9 cellular contexts compared by ENCODE assay signal in genomic region chr3:168249048-168249538, GRCh38.
DNase-seq lines count a peak whose midpoint lies in the region; ATAC-seq, FAIRE-seq and TF ChIP-seq lines count a peak whose summit lies in the region.
"Had no signal": no experiment of that assay in that cellular context is flagged by ENCODE, and none has a peak within 500 bp of the region (broad histone marks: within the 10 kb centered on the region; RNA-seq: fewer than 3 reads in every experiment).

No MANE protein-coding gene starts in this region.

- no peaks in the 10 kb centered on the region for H4K20me1 ChIP-seq in GM12878 (ENCODE audit: control insufficient read depth, insufficient read depth)

- H3K9ac ChIP-seq in HUES48 (ENCODE audit: low read depth, low read length) (no peak overlapping the region; the same call in 1 of the 2 replicates), GM12878 (ENCODE audit: control insufficient read depth, insufficient read depth, low read length) (peak overlapping the region; percentile 45; the same call in 1 of the 2 replicates)

- ATAC-seq in GM19351 (IDR thresholded peaks at IDR 0.05; ENCODE audit: unreplicated experiment) = peak; percentile 10
- peak; percentile 5 for ATAC-seq in GM12878

- intact Hi-C loops in GM12878 (cut with micrococcal nuclease; ENCODE audit: unreplicated experiment) = no loop called here
- intact Hi-C loops in testis (cut with DNase I; ENCODE audit: low total_unique reads) = no loop called here

- no peak for FAIRE-seq in GM12878 (lab: Jason Lieb, UNC)
- FAIRE-seq: K562 had no signal

- peak overlapping the region; percentile 87 for H2AFZ ChIP-seq in GM12878 (ENCODE audit: control insufficient read depth, low read depth, low read length)

- H3K4me3 ChIP-seq in BJ (ENCODE audit: low read depth, low read length) = peak overlapping the region; percentile 50
- peak overlapping the region; percentile 80 for H3K4me3 ChIP-seq in HUES48 (ENCODE audit: low read depth, low read length)
- H3K4me3 ChIP-seq in GM12878 = peak overlapping the region; percentile 78
- peak overlapping the region; percentile 45 for H3K4me3 ChIP-seq in kidney epithelial cell (ENCODE audit: low read depth, low read length)
- peak overlapping the region; percentile 42 to 49 for H3K4me3 ChIP-seq in testis
- H3K4me3 ChIP-seq: K562 had no signal

- DNase-seq in BJ (ENCODE audit: low read depth) (no peak), GM12878 (ENCODE audit: low read depth, low spot score) (no peak), kidney epithelial cell (ENCODE audit: low read depth) (no peak), testis (peak; percentile 17), activated gamma-delta T cell treated with Interleukin-2 at 50 U/mL for 16 hours (no peak), RKO (ENCODE audit: low spot score) (no peak)

- POLR2A ChIA-PET in BJ (lab: Charles Lee) (no interaction called here), GM12878 (lab: Charles Lee) (no interaction called here)

- no peak for TF ChIP-seq EP300 in GM12878 (IDR thresholded peaks at IDR 0.05; ENCODE audit: borderline replicate concordance in 1 of 2, control insufficient read depth in 1 of 2, low read depth in 2 of 2, low read length in 2 of 2)

- SMC1A ChIA-PET in GM12878 (lab: Charles Lee; ENCODE audit: uncharacterized antibody, unreplicated experiment) = interaction anchor here (0.8 kb wide), 1 partner anchor 10 kb away, joined by 3 read pairs; no protein-coding TSS in a partner anchor

- H3K4me2 ChIP-seq in GM12878 (ENCODE audit: control insufficient read depth, insufficient read depth) = peak overlapping the region; percentile 94

- H3K27ac ChIP-seq in HUES48 (ENCODE audit: low read depth, low read length) (peak overlapping the region; percentile 81), GM12878 (ENCODE audit: control insufficient read depth, insufficient read depth) (peak overlapping the region; percentile 48; the same call in 1 of the 2 replicates), testis (peak overlapping the region; percentile 25 to 31)

- H3K4me1 ChIP-seq in HUES48 (ENCODE audit: control insufficient read depth, insufficient read depth, low read length) = peaks cover 17% of the 10 kb centered on the region
- H3K4me1 ChIP-seq in GM12878 (ENCODE audit: control insufficient read depth, insufficient read depth, low read length) = peaks cover 12% of the 10 kb centered on the region; the same call in 1 of the 2 replicates
- peaks cover 3% of the 10 kb centered on the region for H3K4me1 ChIP-seq in testis

- no peak for TF ChIP-seq CTCF in BJ (IDR thresholded peaks at IDR 0.05; ENCODE audit: insufficient read depth, low read depth, low read length)
- no peak for TF ChIP-seq CTCF in GM12878 (IDR thresholded peaks at IDR 0.05 in 2 of 3, conservative IDR thresholded peaks at IDR 0.05 in 1 of 3; ENCODE audit: control insufficient read depth in 2 of 3, extremely low read depth in 1 of 3, insufficient read depth in 1 of 3, low read depth in 3 of 3, low read length in 3 of 3)
- TF ChIP-seq CTCF in kidney epithelial cell (IDR thresholded peaks at IDR 0.05; ENCODE audit: insufficient read depth, low read length, poor library complexity, severe bottlenecking) = no peak
- no peak for TF ChIP-seq CTCF in testis (IDR thresholded peaks at IDR 0.05)

- BruUV-seq in GM12878 (replicated peaks; lab: Mats Ljungman, UMichigan) = no TSS peak

- WGBS in GM12878 (ENCODE audit: insufficient coverage, insufficient replicate concordance, low lambda C conversion rate, missing lambda C conversion rate) = 3% methylated on average over 10 of the region's 21 CpGs
- WGBS in testis, 2 donors = 0 to 4% methylated on average over 9 to 21 of the region's 21 CpGs

- H3K36me3 ChIP-seq in BJ (ENCODE audit: control insufficient read depth, insufficient read depth, low read length) = no peaks in the 10 kb centered on the region
- H3K36me3 ChIP-seq in HUES48 (ENCODE audit: control insufficient read depth, insufficient read depth, low read length) = no peaks in the 10 kb centered on the region
- no peaks in the 10 kb centered on the region for H3K36me3 ChIP-seq in GM12878 (ENCODE audit: control insufficient read depth in 2 of 2, insufficient read depth in 2 of 2, low read length in 1 of 2)
- H3K36me3 ChIP-seq in kidney epithelial cell (ENCODE audit: control insufficient read depth, insufficient read depth, low read length) = no peaks in the 10 kb centered on the region
- no peaks in the 10 kb centered on the region for H3K36me3 ChIP-seq in testis (ENCODE audit: low read depth, missing control alignments)

- in situ Hi-C loops in GM12878 (cut with MboI) = no loop called here

- CTCF ChIA-PET in BJ (lab: Yijun Ruan, JAX) = interaction anchor here (0.9 to 1.6 kb wide), 3 partner anchors 11 to 215 kb away, joined by 3 read pairs; no protein-coding TSS in a partner anchor
- CTCF ChIA-PET in GM12878 (lab: Yijun Ruan, JAX) = interaction anchor here (0.6 kb wide), 1 partner anchor 464 kb away, joined by 3 read pairs; no protein-coding TSS in a partner anchor

- TF ChIP-seq POLR2A in GM12878 (IDR thresholded peaks at IDR 0.05; ENCODE audit: low read depth, low read length) (no peak), testis (IDR thresholded peaks at IDR 0.05) (no peak)

- RAD21 ChIA-PET in GM12878 (lab: Charles Lee; ENCODE audit: unreplicated experiment) = interaction anchor here (0.6 kb wide), 1 partner anchor 169 kb away, joined by 3 read pairs; no protein-coding TSS in a partner anchor

- H3K9me3 ChIP-seq in HUES48 (ENCODE audit: control insufficient read depth, insufficient read depth, low read length) (no peaks in the 10 kb centered on the region), GM12878 (replicated peaks; ENCODE audit: control insufficient read depth, insufficient read depth, low read length) (no peaks in the 10 kb centered on the region; the same call in 2 of the 3 replicates), testis (no peaks in the 10 kb centered on the region)

- H3K79me2 ChIP-seq in GM12878 (ENCODE audit: control insufficient read depth, insufficient read depth, low read length) = no peaks in the 10 kb centered on the region

- peaks cover 11% of the 10 kb centered on the region; the same call in 1 of the 2 replicates for H3K27me3 ChIP-seq in BJ (ENCODE audit: control insufficient read depth, insufficient read depth, low read length)
- peaks cover 28% of the 10 kb centered on the region for H3K27me3 ChIP-seq in HUES48 (ENCODE audit: control insufficient read depth, insufficient read depth, low read length)
- no peaks in the 10 kb centered on the region for H3K27me3 ChIP-seq in GM12878 (replicated peaks in 1 of 2; ENCODE audit: control insufficient read depth in 2 of 2, insufficient read depth in 2 of 2, low read length in 1 of 2)
- H3K27me3 ChIP-seq in kidney epithelial cell (ENCODE audit: control insufficient read depth, insufficient read depth, low read length) = peaks cover 2% of the 10 kb centered on the region
- H3K27me3 ChIP-seq in testis = no peaks in the 10 kb centered on the region

- TF ChIP-seq RAD21 in GM12878 (IDR thresholded peaks at IDR 0.05; ENCODE audit: insufficient read depth, low read depth, low read length) = no peak

TF ChIP-seq in GM12878, 131 proteins besides CTCF, POLR2A, EP300 and RAD21:
- TF ChIP-seq RUNX3 (IDR thresholded peaks at IDR 0.05; ENCODE audit: low read length) = 0 out of 2 replicates have a peak, but pooled peaks have one; percentile 12
- 0 out of 2 replicates have a peak, but pooled peaks have one; percentile 17 for TF ChIP-seq PKNOX1 (IDR thresholded peaks at IDR 0.05)
- no peak for TF ChIP-seq TCF12 (IDR thresholded peaks at IDR 0.05; ENCODE audit: low read depth, low read length)

Comparison
In these comparisons a context has a peak if more than half of its experiments do, and no peak if none do; other contexts are left out.
1. H3K27ac ChIP-seq: peak in every context shown above with its lines; median percentile 81 in HUES48; 48 in GM12878; 28 in testis.